In genomic region chr1:167629681-167630567, GRCh38 we compare ENCODE assay signal across 8 cellular contexts. TPM values are rescaled to one million over a fixed set of nuclear protein-coding genes. Genes with fewer than 3 reads are reported as not detected.
DNase-seq lines count a peak whose midpoint lies in the region; ATAC-seq and TF ChIP-seq lines count a peak whose summit lies in the region.

TSS of gene RCSD1 (plus strand) at chr1:167630232. CDS start at chr1:167630424, 192 bp downstream.

- peak within 1 kb of the TSS; percentile 97 for H2AFZ ChIP-seq in mammary epithelial cell (ENCODE audit: low read depth, low read length)

- TF ChIP-seq CTCF in mammary epithelial cell (conservative IDR thresholded peaks at IDR 0.05 in 1 of 2, IDR thresholded peaks at IDR 0.05 in 1 of 2; ENCODE audit: extremely low read depth in 1 of 2, insufficient read depth in 1 of 2, low read depth in 1 of 2, low read length in 2 of 2), result no peak

- H3K27ac Mint-ChIP-seq in CD4-positive, CD25-positive, alpha-beta regulatory T cell, result peak within 1 kb of the TSS; percentile 97 to 99 (median 99)

- H3K4me1 Mint-ChIP-seq in CD4-positive, CD25-positive, alpha-beta regulatory T cell, result peaks cover 12 to 85% (median 57%) of the 10 kb centered on the region in 4 donors

- H3K9me3 ChIP-seq in CD4-positive, CD25-positive, alpha-beta regulatory T cell (ENCODE audit: control insufficient read depth in 2 of 2, low read length in 2 of 2), result no peaks in the 10 kb centered on the region
- H3K9me3 ChIP-seq in mammary epithelial cell (replicated peaks; ENCODE audit: insufficient read depth, low read length), result no peaks in the 10 kb centered on the region

- dilution Hi-C loops in mammary epithelial cell (cut with HindIII; ENCODE audit: low sequenced_read_pairs), result loop anchor here (5.0 to 10.0 kb wide), 2 partner anchors 67 to 365 kb away; no protein-coding TSS in a partner anchor

- H3K4me1 ChIP-seq in CD4-positive, CD25-positive, alpha-beta regulatory T cell (ENCODE audit: control insufficient read depth, insufficient read depth, low read length, poor library complexity, severe bottlenecking), result peaks cover 78% of the 10 kb centered on the region
- peaks cover 15% of the 10 kb centered on the region for H3K4me1 ChIP-seq in mammary epithelial cell (ENCODE audit: insufficient read depth, low read length)

- in situ Hi-C loops in mammary epithelial cell (cut with MboI; ENCODE audit: low sequenced_read_pairs in 2 of 2), result no loop called here

- no peaks in the 10 kb centered on the region for H3K79me2 ChIP-seq in mammary epithelial cell (ENCODE audit: insufficient read depth, low read length)

- 53% methylated on average over 15 of the region's 62 CpGs for WGBS in mammary epithelial cell (ENCODE audit: low coverage, missing lambda C conversion rate)

- peak within 1 kb of the TSS; percentile 99 for H3K4me3 ChIP-seq in CD4-positive, CD25-positive, alpha-beta regulatory T cell (ENCODE audit: low read depth, low read length)
- H3K4me3 ChIP-seq in mammary epithelial cell (replicated peaks in 1 of 3; ENCODE audit: insufficient read depth in 1 of 3, low read depth in 2 of 3, low read length in 3 of 3), result peak within 1 kb of the TSS; percentile 25 to 63 (median 55)

- peaks cover 14% of the 10 kb centered on the region for H3K36me3 ChIP-seq in CD4-positive, CD25-positive, alpha-beta regulatory T cell (ENCODE audit: control insufficient read depth, insufficient read depth, low read length)
- H3K36me3 ChIP-seq in mammary epithelial cell (ENCODE audit: insufficient read depth, low read length), result no peaks in the 10 kb centered on the region

- CTCF ChIA-PET in mammary epithelial cell (lab: Charles Lee; ENCODE audit: low non-redundant PET), result no interaction called here

- no TSS peak for BruUV-seq in mammary epithelial cell (replicated peaks; lab: Mats Ljungman, UMichigan)

- no peak for ATAC-seq in CD4-positive, CD25-positive, alpha-beta regulatory T cell (ENCODE audit: low read depth in 2 of 2)
- ATAC-seq in HG02763 (IDR thresholded peaks at IDR 0.05; ENCODE audit: unreplicated experiment) (peak; percentile 31), left lobe of liver (peak; percentile 75)

- peak; percentile 46 to 80 (median 48) for DNase-seq in CD4-positive, CD25-positive, alpha-beta regulatory T cell
- peak; percentile 42 for DNase-seq in T-helper 22 cell (ENCODE audit: low read depth)
- DNase-seq in mammary epithelial cell, result peak; percentile 24
- DNase-seq in left lobe of liver (ENCODE audit: low spot score), result no peak
- peak; percentile 54 to 62 for DNase-seq in stimulated activated CD4-positive, alpha-beta T cell treated with anti-CD3 and anti-CD28 coated beads, Interleukin-4, amount 100 ng/mL, for 48 hours (ENCODE audit: low read depth in 2 of 2)
- DNase-seq in NCI-H1092 (lab: John Stamatoyannopoulos, UW), result no peak
- no peak for DNase-seq in NCI-H774 (lab: John Stamatoyannopoulos, UW)

- peak within 1 kb of the TSS; percentile 98 for H3K4me2 ChIP-seq in mammary epithelial cell (ENCODE audit: insufficient read depth, low read depth, low read length)

- intact Hi-C loops in mammary epithelial cell (cut with micrococcal nuclease), result no loop called here

- peak within 1 kb of the TSS; percentile 95 to 99 (median 96) for H3K4me3 Mint-ChIP-seq in CD4-positive, CD25-positive, alpha-beta regulatory T cell

- H4K20me1 ChIP-seq in mammary epithelial cell (ENCODE audit: insufficient read depth, low read length), result no peaks in the 10 kb centered on the region

- H3K27me3 ChIP-seq in CD4-positive, CD25-positive, alpha-beta regulatory T cell (ENCODE audit: control insufficient read depth, insufficient read depth, low read length), result no peaks in the 10 kb centered on the region
- H3K27me3 ChIP-seq in mammary epithelial cell (ENCODE audit: insufficient read depth, low read length), result no peaks in the 10 kb centered on the region

- H3K9me3 Mint-ChIP-seq in CD4-positive, CD25-positive, alpha-beta regulatory T cell, result peaks cover 0 to 6% (median 0%) of the 10 kb centered on the region in 7 donors

- peaks cover 26% of the 10 kb centered on the region for H3K36me3 Mint-ChIP-seq in CD4-positive, CD25-positive, alpha-beta regulatory T cell

- H3K27me3 Mint-ChIP-seq in CD4-positive, CD25-positive, alpha-beta regulatory T cell, result no peaks in the 10 kb centered on the region

- H3K27ac ChIP-seq in CD4-positive, CD25-positive, alpha-beta regulatory T cell (ENCODE audit: insufficient read depth, low read length, poor library complexity, severe bottlenecking), result peak within 1 kb of the TSS; percentile 91
- H3K27ac ChIP-seq in mammary epithelial cell (ENCODE audit: insufficient read depth, low read depth, low read length), result no peak within 1 kb of the TSS

- H3K9ac ChIP-seq in mammary epithelial cell (ENCODE audit: insufficient read depth, low read length), result peak within 1 kb of the TSS; percentile 7

RNA-seq across cellular contexts. Expression of gene RCSD1, which starts in this region (rescaled TPM):
- 174 TPM for total RNA-seq in CD4-positive, CD25-positive, alpha-beta regulatory T cell
- polyA plus RNA-seq in CD4-positive, CD25-positive, alpha-beta regulatory T cell, result 100 to 1,000 TPM; 207 to 251 (median 233) TPM
- total RNA-seq in mammary epithelial cell (1 to 10 TPM in 1 of 2 donors, under 1 TPM in 1; 0.82 to 4.0 TPM), left lobe of liver (3.7 TPM)
- 3.1 TPM for polyA plus RNA-seq in mammary epithelial cell
- polyA minus RNA-seq in mammary epithelial cell, result not detected

Comparison
In these comparisons a context has a peak if more than half of its experiments do, and no peak if none do; other contexts are left out.
1. RNA of gene RCSD1 (total RNA-seq): 174 TPM in CD4-positive, CD25-positive, alpha-beta regulatory T cell (single experiment); 0.82 to 4.0 TPM in mammary epithelial cell and 3.7 TPM in left lobe of liver (single experiment); every median in the first group is over 10 times any median in the second.
2. RNA of gene RCSD1 (polyA plus RNA-seq): 207 to 251 TPM in CD4-positive, CD25-positive, alpha-beta regulatory T cell; 3.1 TPM in mammary epithelial cell (single experiment); every median in the first group is over 10 times any median in the second.
3. ATAC-seq: peak in HG02763 (single experiment) and left lobe of liver (single experiment); none in CD4-positive, CD25-positive, alpha-beta regulatory T cell (0 of 2).
4. DNase-seq: peak in CD4-positive, CD25-positive, alpha-beta regulatory T cell (3 of 3), T-helper 22 cell (single experiment), mammary epithelial cell (single experiment) and stimulated activated CD4-positive, alpha-beta T cell treated with anti-CD3 and anti-CD28 coated beads, Interleukin-4, amount 100 ng/mL, for 48 hours (2 of 2); none in left lobe of liver (single experiment), NCI-H1092 (single experiment) and NCI-H774 (single experiment).